Comparison of ENCODE assay signal across 1 cellular context in genomic region chr1:248421384-248421783, GRCh38.
A peak's percentile ranks its signal among the peaks of the same experiment; 100 is the strongest.
TF ChIP-seq lines count a peak whose summit lies in the region.

No MANE protein-coding gene starts in this region.

TF ChIP-seq in K562, 482 proteins besides CTCF, POLR2A, EP300 and RAD21:
- no peak for TF ChIP-seq DPF2 (IDR thresholded peaks at IDR 0.05)
- peak; percentile 34 for TF ChIP-seq ZFP36 (IDR thresholded peaks at IDR 0.05; ENCODE audit: low read depth, low read length, partially characterized antibody)
